In genomic region chr12:103560604-103561101, GRCh38 we compare ENCODE assay signal across 1 cellular context.
TF ChIP-seq lines count a peak whose summit lies in the region.

No MANE protein-coding gene starts in this region.

TF ChIP-seq in GM23338, 12 proteins besides CTCF, POLR2A, EP300 and RAD21 (continued from another document):
- TF ChIP-seq, protein P1, sequence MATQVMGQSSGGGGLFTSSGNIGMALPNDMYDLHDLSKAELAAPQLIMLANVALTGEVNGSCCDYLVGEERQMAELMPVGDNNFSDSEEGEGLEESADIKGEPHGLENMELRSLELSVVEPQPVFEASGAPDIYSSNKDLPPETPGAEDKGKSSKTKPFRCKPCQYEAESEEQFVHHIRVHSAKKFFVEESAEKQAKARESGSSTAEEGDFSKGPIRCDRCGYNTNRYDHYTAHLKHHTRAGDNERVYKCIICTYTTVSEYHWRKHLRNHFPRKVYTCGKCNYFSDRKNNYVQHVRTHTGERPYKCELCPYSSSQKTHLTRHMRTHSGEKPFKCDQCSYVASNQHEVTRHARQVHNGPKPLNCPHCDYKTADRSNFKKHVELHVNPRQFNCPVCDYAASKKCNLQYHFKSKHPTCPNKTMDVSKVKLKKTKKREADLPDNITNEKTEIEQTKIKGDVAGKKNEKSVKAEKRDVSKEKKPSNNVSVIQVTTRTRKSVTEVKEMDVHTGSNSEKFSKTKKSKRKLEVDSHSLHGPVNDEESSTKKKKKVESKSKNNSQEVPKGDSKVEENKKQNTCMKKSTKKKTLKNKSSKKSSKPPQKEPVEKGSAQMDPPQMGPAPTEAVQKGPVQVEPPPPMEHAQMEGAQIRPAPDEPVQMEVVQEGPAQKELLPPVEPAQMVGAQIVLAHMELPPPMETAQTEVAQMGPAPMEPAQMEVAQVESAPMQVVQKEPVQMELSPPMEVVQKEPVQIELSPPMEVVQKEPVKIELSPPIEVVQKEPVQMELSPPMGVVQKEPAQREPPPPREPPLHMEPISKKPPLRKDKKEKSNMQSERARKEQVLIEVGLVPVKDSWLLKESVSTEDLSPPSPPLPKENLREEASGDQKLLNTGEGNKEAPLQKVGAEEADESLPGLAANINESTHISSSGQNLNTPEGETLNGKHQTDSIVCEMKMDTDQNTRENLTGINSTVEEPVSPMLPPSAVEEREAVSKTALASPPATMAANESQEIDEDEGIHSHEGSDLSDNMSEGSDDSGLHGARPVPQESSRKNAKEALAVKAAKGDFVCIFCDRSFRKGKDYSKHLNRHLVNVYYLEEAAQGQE (IDR thresholded peaks at IDR 0.05; ENCODE audit: unreplicated experiment) = no peak
- no peak for TF ChIP-seq EZH2 (IDR thresholded peaks at IDR 0.05; ENCODE audit: low read depth, unreplicated experiment)
- TF ChIP-seq STAT1 (IDR thresholded peaks at IDR 0.05; ENCODE audit: unreplicated experiment) = no peak
- TF ChIP-seq NANOG (IDR thresholded peaks at IDR 0.05; ENCODE audit: borderline replicate concordance) = no peak
- TF ChIP-seq ZNF331 (CRISPR knock-in tag; IDR thresholded peaks at IDR 0.05; ENCODE audit: low read depth) = no peak
- no peak for TF ChIP-seq EZH2phosphoT487 (IDR thresholded peaks at IDR 0.05; ENCODE audit: unreplicated experiment)
TF ChIP-seq in GM23338: peak in this region for 0.
